In the genomic region with DNA sequence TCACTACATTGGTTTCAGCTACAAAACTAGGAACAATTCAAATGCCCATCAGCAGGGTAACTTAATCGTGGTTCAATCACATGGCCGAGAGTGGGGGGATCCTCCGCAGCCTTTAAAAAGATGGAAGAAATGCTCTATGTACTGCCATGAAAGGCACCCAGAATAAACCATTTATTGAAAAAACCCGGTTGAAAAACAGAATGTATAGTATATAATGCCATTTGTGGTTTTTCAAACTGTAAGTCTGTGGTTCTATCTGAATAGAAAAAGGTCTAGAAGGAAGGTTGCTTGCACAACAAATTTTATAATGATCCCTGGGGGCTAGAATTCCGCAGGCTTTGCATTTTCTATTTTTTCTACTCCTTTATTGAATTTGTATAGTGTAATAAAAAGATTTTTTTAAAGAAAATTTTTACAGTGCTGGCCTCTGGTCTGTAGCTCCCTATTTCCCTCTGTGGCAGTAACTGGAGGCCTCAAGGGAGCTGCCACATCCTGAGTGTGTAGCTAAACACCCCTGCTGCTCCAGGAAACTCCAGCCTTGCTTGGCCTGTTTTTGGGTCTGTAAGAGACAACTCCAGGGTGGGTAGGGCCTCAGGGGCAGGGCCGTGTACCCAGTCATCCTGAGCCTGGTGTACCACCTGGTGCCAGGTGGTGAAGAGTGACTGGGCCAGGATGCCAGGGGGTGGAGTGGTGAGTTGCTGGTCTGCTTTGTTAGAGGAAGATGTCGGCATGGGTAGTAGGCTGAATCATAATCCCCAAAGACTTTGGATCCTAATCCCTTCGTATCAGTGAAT, we compare ENCODE assay signal across 21 cellular contexts. TPM values are rescaled to one million over a fixed set of nuclear protein-coding genes. Genes with fewer than 3 reads are reported as not detected.
DNase-seq lines count a peak whose midpoint lies in the region; ATAC-seq and TF ChIP-seq lines count a peak whose summit lies in the region.
"Had no signal": no experiment of that assay in that cellular context is flagged by ENCODE, and none has a peak within 500 bp of the region (broad histone marks: within the 10 kb centered on the region; RNA-seq: fewer than 3 reads in every experiment).

No MANE protein-coding gene starts in this region.

- H3K27me3 ChIP-seq in subcutaneous abdominal adipose tissue (ENCODE audit: control insufficient read depth in 5 of 5, insufficient read depth in 4 of 5, low read length in 5 of 5), result no peaks in the 10 kb centered on the region
- H3K27me3 ChIP-seq: hepatocyte, uterus had no signal

- peak overlapping the region; percentile 80 for H3K9ac ChIP-seq in SK-N-MC (ENCODE audit: insufficient read length)
- peak overlapping the region in 1 of 5 donors; percentile 63 for H3K9ac ChIP-seq in subcutaneous abdominal adipose tissue (ENCODE audit: low read length in 5 of 5)

- H3K9me3 Mint-ChIP-seq in activated CD4-positive, alpha-beta T cell treated with anti-CD3 and anti-CD28 coated beads, Interleukin-2, amount 10 ng/mL, durations not matched to agents 7 days and 5 days, result peaks cover 3% of the 10 kb centered on the region
- no peaks in the 10 kb centered on the region for H3K9me3 Mint-ChIP-seq in activated CD4-positive, alpha-beta T cell treated with anti-CD3 and anti-CD28 coated beads for 36 hours (ENCODE audit: low read depth)
- no peaks in the 10 kb centered on the region for H3K9me3 Mint-ChIP-seq in endothelial cell (ENCODE audit: unreplicated experiment)
- H3K9me3 Mint-ChIP-seq in activated CD4-positive, alpha-beta memory T cell treated with anti-CD3 and anti-CD28 coated beads for 36 hours, result peaks cover 9% of the 10 kb centered on the region

- TF ChIP-seq CTCF in endothelial cell (IDR thresholded peaks at IDR 0.05; ENCODE audit: unreplicated experiment), result no peak

- H3K36me3 ChIP-seq in SK-N-MC (ENCODE audit: insufficient read depth, low read length), result peaks cover 3% of the 10 kb centered on the region; the same call in 1 of the 2 replicates
- H3K36me3 ChIP-seq in subcutaneous abdominal adipose tissue (ENCODE audit: control insufficient read depth in 5 of 5, insufficient read depth in 5 of 5, low read length in 5 of 5), result no peaks in the 10 kb centered on the region
- H3K36me3 ChIP-seq: uterus had no signal

- H3K4me1 ChIP-seq in subcutaneous abdominal adipose tissue (ENCODE audit: control insufficient read depth in 5 of 5, insufficient read depth in 5 of 5, low read length in 5 of 5), result peaks cover 7 to 58% (median 53%) of the 10 kb centered on the region in 5 donors

- no peak for ATAC-seq in activated CD4-positive, alpha-beta T cell treated with anti-CD3 and anti-CD28 coated beads for 36 hours
- ATAC-seq in GM21515 (IDR thresholded peaks at IDR 0.05; ENCODE audit: unreplicated experiment), result no peak
- ATAC-seq: activated T-cell treated with anti-CD3 and anti-CD28 coated beads, Interleukin-2, amount 50 U/mL, for 72 hours; CD8-positive, alpha-beta T cell; SK-N-SH treated with all-trans-retinoic acid at 6 μM for 48 hours; stimulated activated naive CD8-positive, alpha-beta T cell treated with anti-CD3 and anti-CD28 coated beads, Interleukin-15, amount 100 ng/mL, for 72 hours had no signal

- peaks cover 3% of the 10 kb centered on the region for H3K27me3 Mint-ChIP-seq in activated CD4-positive, alpha-beta T cell treated with anti-CD3 and anti-CD28 coated beads, Interleukin-2, amount 10 ng/mL, durations not matched to agents 7 days and 5 days
- no peaks in the 10 kb centered on the region for H3K27me3 Mint-ChIP-seq in activated CD4-positive, alpha-beta T cell treated with anti-CD3 and anti-CD28 coated beads for 36 hours
- no peaks in the 10 kb centered on the region for H3K27me3 Mint-ChIP-seq in endothelial cell (ENCODE audit: unreplicated experiment)
- H3K27me3 Mint-ChIP-seq in activated CD4-positive, alpha-beta memory T cell treated with anti-CD3 and anti-CD28 coated beads for 36 hours, result no peaks in the 10 kb centered on the region
- H3K27me3 Mint-ChIP-seq: stimulated activated naive CD8-positive, alpha-beta T cell treated with anti-CD3 and anti-CD28 coated beads, Interleukin-15, amount 100 ng/mL, for 72 hours had no signal

- H3K4me1 Mint-ChIP-seq in activated CD4-positive, alpha-beta T cell treated with anti-CD3 and anti-CD28 coated beads, Interleukin-2, amount 10 ng/mL, durations not matched to agents 7 days and 5 days, result peaks cover 12% of the 10 kb centered on the region
- H3K4me1 Mint-ChIP-seq in activated CD4-positive, alpha-beta T cell treated with anti-CD3 and anti-CD28 coated beads for 36 hours, result no peaks in the 10 kb centered on the region
- no peaks in the 10 kb centered on the region for H3K4me1 Mint-ChIP-seq in endothelial cell (ENCODE audit: unreplicated experiment)
- peaks cover 6% of the 10 kb centered on the region for H3K4me1 Mint-ChIP-seq in activated CD4-positive, alpha-beta memory T cell treated with anti-CD3 and anti-CD28 coated beads for 36 hours (ENCODE audit: low read depth)

- peak overlapping the region; percentile 54 for H3K27ac Mint-ChIP-seq in activated CD4-positive, alpha-beta T cell treated with anti-CD3 and anti-CD28 coated beads, Interleukin-2, amount 10 ng/mL, durations not matched to agents 7 days and 5 days
- H3K27ac Mint-ChIP-seq in activated CD4-positive, alpha-beta T cell treated with anti-CD3 and anti-CD28 coated beads for 36 hours, result no peak overlapping the region
- H3K27ac Mint-ChIP-seq in endothelial cell (ENCODE audit: unreplicated experiment), result no peak overlapping the region
- H3K27ac Mint-ChIP-seq in activated CD4-positive, alpha-beta memory T cell treated with anti-CD3 and anti-CD28 coated beads for 36 hours, result no peak overlapping the region
- H3K27ac Mint-ChIP-seq: activated T-cell treated with anti-CD3 and anti-CD28 coated beads, Interleukin-2, amount 50 U/mL, for 72 hours; CD8-positive, alpha-beta T cell; nephron progenitor cell had no signal

- DNase-seq in activated CD4-positive, alpha-beta T cell treated with anti-CD3 and anti-CD28 coated beads, Interleukin-2, amount 10 ng/mL, durations not matched to agents 7 days and 5 days, result no peak
- no peak for DNase-seq in activated CD4-positive, alpha-beta T cell treated with anti-CD3 and anti-CD28 coated beads for 36 hours
- DNase-seq in SK-N-MC (ENCODE audit: low read depth, low spot score) (peak; percentile 99), endothelial cell (ENCODE audit: low spot score) (no peak), NK-92 (lab: John Stamatoyannopoulos, UW; ENCODE audit: unreplicated experiment) (no peak)
- no peak for DNase-seq in activated CD4-positive, alpha-beta memory T cell treated with anti-CD3 and anti-CD28 coated beads for 36 hours
- DNase-seq: activated CD4-positive, alpha-beta T cell treated with anti-CD3 and anti-CD28 coated beads, Interleukin-2, amount 50 U/mL, for 4 hours; activated T-cell treated with anti-CD3 and anti-CD28 coated beads, Interleukin-2, amount 50 U/mL, for 72 hours; central memory CD4-positive, alpha-beta T cell; islet precursor cell; NCI-H1092; nephron progenitor cell; stimulated activated naive CD8-positive, alpha-beta T cell treated with anti-CD3 and anti-CD28 coated beads, Interleukin-15, amount 100 ng/mL, for 72 hours; uterus had no signal

- no peak overlapping the region for H3K4me3 Mint-ChIP-seq in activated CD4-positive, alpha-beta T cell treated with anti-CD3 and anti-CD28 coated beads, Interleukin-2, amount 10 ng/mL, durations not matched to agents 7 days and 5 days
- H3K4me3 Mint-ChIP-seq in activated CD4-positive, alpha-beta T cell treated with anti-CD3 and anti-CD28 coated beads for 36 hours, result no peak overlapping the region
- H3K4me3 Mint-ChIP-seq in endothelial cell (ENCODE audit: unreplicated experiment), result peak overlapping the region; percentile 62
- H3K4me3 Mint-ChIP-seq in activated CD4-positive, alpha-beta memory T cell treated with anti-CD3 and anti-CD28 coated beads for 36 hours, result no peak overlapping the region
- H3K4me3 Mint-ChIP-seq: activated T-cell treated with anti-CD3 and anti-CD28 coated beads, Interleukin-2, amount 50 U/mL, for 72 hours; CD8-positive, alpha-beta T cell; nephron progenitor cell; stimulated activated naive CD8-positive, alpha-beta T cell treated with anti-CD3 and anti-CD28 coated beads, Interleukin-15, amount 100 ng/mL, for 72 hours had no signal

- peak overlapping the region; percentile 63 for H3K4me3 ChIP-seq in SK-N-MC
- peak overlapping the region in 1 of 5 donors; percentile 17 for H3K4me3 ChIP-seq in subcutaneous abdominal adipose tissue (ENCODE audit: low read depth in 1 of 5, low read length in 5 of 5)
- H3K4me3 ChIP-seq: hepatocyte, uterus had no signal

- intact Hi-C loops in activated CD4-positive, alpha-beta T cell treated with anti-CD3 and anti-CD28 coated beads for 36 hours (cut with DNase I, micrococcal nuclease), result no loop called here
- intact Hi-C loops in activated CD4-positive, alpha-beta memory T cell treated with anti-CD3 and anti-CD28 coated beads for 36 hours (cut with micrococcal nuclease), result no loop called here

- POLR2A ChIA-PET in activated CD4-positive, alpha-beta T cell treated with anti-CD3 and anti-CD28 coated beads, Interleukin-2, amount 10 ng/mL, durations not matched to agents 7 days and 5 days (lab: Charles Lee), result no interaction called here
- POLR2A ChIA-PET in activated CD4-positive, alpha-beta T cell treated with anti-CD3 and anti-CD28 coated beads for 36 hours (lab: Charles Lee), result no interaction called here
- POLR2A ChIA-PET in activated CD4-positive, alpha-beta memory T cell treated with anti-CD3 and anti-CD28 coated beads for 36 hours (lab: Charles Lee), result no interaction called here

- peak overlapping the region; percentile 100 for H3K27ac ChIP-seq in SK-N-MC
- H3K27ac ChIP-seq in subcutaneous abdominal adipose tissue (ENCODE audit: low read depth, low read length), result peak overlapping the region; percentile 66
- H3K27ac ChIP-seq: hepatocyte, uterus had no signal

- H3K36me3 Mint-ChIP-seq in activated CD4-positive, alpha-beta T cell treated with anti-CD3 and anti-CD28 coated beads, Interleukin-2, amount 10 ng/mL, durations not matched to agents 7 days and 5 days (ENCODE audit: low read depth), result peaks cover 3% of the 10 kb centered on the region
- H3K36me3 Mint-ChIP-seq in activated CD4-positive, alpha-beta T cell treated with anti-CD3 and anti-CD28 coated beads for 36 hours (ENCODE audit: low read depth), result no peaks in the 10 kb centered on the region
- H3K36me3 Mint-ChIP-seq in endothelial cell (ENCODE audit: low read depth, unreplicated experiment), result no peaks in the 10 kb centered on the region
- H3K36me3 Mint-ChIP-seq in activated CD4-positive, alpha-beta memory T cell treated with anti-CD3 and anti-CD28 coated beads for 36 hours, result peaks cover 4% of the 10 kb centered on the region
- H3K36me3 Mint-ChIP-seq: CD8-positive, alpha-beta T cell had no signal

- H3K9me3 ChIP-seq in SK-N-MC (ENCODE audit: low read depth, low read length), result peaks cover 12% of the 10 kb centered on the region; the same call in 1 of the 2 replicates
- H3K9me3 ChIP-seq in subcutaneous abdominal adipose tissue (ENCODE audit: control insufficient read depth in 5 of 5, low read length in 5 of 5), result peaks cover 3 to 7% (median 4%) of the 10 kb centered on the region in 5 donors
- H3K9me3 ChIP-seq: uterus had no signal

- CTCF ChIA-PET in activated CD4-positive, alpha-beta T cell treated with anti-CD3 and anti-CD28 coated beads, Interleukin-2, amount 10 ng/mL, durations not matched to agents 7 days and 5 days (lab: Charles Lee), result interaction anchor here (0.7 to 3.1 kb wide), 5 partner anchors 8 to 23 kb away, joined by 3 to 16 read pairs (median 4); no protein-coding TSS in a partner anchor
- CTCF ChIA-PET in activated CD4-positive, alpha-beta T cell treated with anti-CD3 and anti-CD28 coated beads for 36 hours (lab: Charles Lee), result interaction anchor here (0.9 kb wide), 1 partner anchor 11 kb away, joined by 4 read pairs; no protein-coding TSS in a partner anchor
- CTCF ChIA-PET in activated CD4-positive, alpha-beta memory T cell treated with anti-CD3 and anti-CD28 coated beads for 36 hours (lab: Charles Lee), result interaction anchor here (1.4 to 2.6 kb wide), 2 partner anchors 39 to 169 kb away, joined by 4 to 10 read pairs; a partner anchor contains a TSS

RNA-seq across cellular contexts. Expression of a gene that starts 51.5 kb away (rescaled TPM):
- total RNA-seq in activated CD4-positive, alpha-beta T cell treated with anti-CD3 and anti-CD28 coated beads, Interleukin-2, amount 10 ng/mL, durations not matched to agents 7 days and 5 days, result not detected
- total RNA-seq in activated CD4-positive, alpha-beta T cell treated with anti-CD3 and anti-CD28 coated beads for 36 hours, result not detected
- total RNA-seq in endothelial cell (ENCODE audit: unreplicated experiment), result not detected
- not detected for total RNA-seq in activated CD4-positive, alpha-beta memory T cell treated with anti-CD3 and anti-CD28 coated beads for 36 hours
- total RNA-seq: activated T-cell treated with anti-CD3 and anti-CD28 coated beads, Interleukin-2, amount 50 U/mL, for 72 hours; CD8-positive, alpha-beta T cell; Daoy; renal cortical epithelial cell had no signal
